Comparison of ENCODE assay signal across 1 cellular context in genomic region chr17:22090263-22090935, GRCh38.
A peak's percentile ranks its signal among the peaks of the same experiment; 100 is the strongest.
TF ChIP-seq lines count a peak whose summit lies in the region.

No MANE protein-coding gene starts in this region.

TF ChIP-seq in K562, 482 proteins besides CTCF, POLR2A, EP300 and RAD21 (continued from another document and continues in another):
- no peak for TF ChIP-seq ELK1 (CRISPR knock-in tag; IDR thresholded peaks at IDR 0.05)
- no peak for TF ChIP-seq YBX1 (IDR thresholded peaks at IDR 0.05)
- TF ChIP-seq SMARCC2 (IDR thresholded peaks at IDR 0.05; ENCODE audit: low read depth): no peak
- TF ChIP-seq BDP1 (IDR thresholded peaks at IDR 0.05; ENCODE audit: insufficient read depth, insufficient read length): no peak
- TF ChIP-seq ZBTB43 (CRISPR knock-in tag; IDR thresholded peaks at IDR 0.05): no peak
- TF ChIP-seq GATAD2A (IDR thresholded peaks at IDR 0.05): no peak
- no peak for TF ChIP-seq TEAD2 (tag; IDR thresholded peaks at IDR 0.05)
- TF ChIP-seq ZNF146 (CRISPR knock-in tag; IDR thresholded peaks at IDR 0.05; ENCODE audit: unreplicated experiment): no peak
- no peak for TF ChIP-seq CHD2 (IDR thresholded peaks at IDR 0.05; ENCODE audit: low read depth, low read length)
- TF ChIP-seq ZC3H8 (IDR thresholded peaks at IDR 0.05): no peak
- no peak for TF ChIP-seq IRF1 (CRISPR knock-in tag; IDR thresholded peaks at IDR 0.05; ENCODE audit: borderline replicate concordance)
- TF ChIP-seq CC2D1A (IDR thresholded peaks at IDR 0.05): 0 out of 2 replicates have a peak, but pooled peaks have one; percentile 40
- TF ChIP-seq HDAC3 (IDR thresholded peaks at IDR 0.05; ENCODE audit: borderline replicate concordance, partially characterized antibody): no peak
- peak; percentile 37; the same call in 1 of the 2 replicates for TF ChIP-seq CTBP1 (IDR thresholded peaks at IDR 0.05; ENCODE audit: borderline replicate concordance)
- TF ChIP-seq ZNF41 (CRISPR knock-in tag; conservative IDR thresholded peaks at IDR 0.05): no peak
- no peak for TF ChIP-seq PRMT5 (CRISPR knock-in tag; IDR thresholded peaks at IDR 0.05)
- no peak for TF ChIP-seq ARID2 (IDR thresholded peaks at IDR 0.05)
- TF ChIP-seq DMBX1 (CRISPR knock-in tag; IDR thresholded peaks at IDR 0.05; ENCODE audit: borderline replicate concordance): no peak
- no peak for TF ChIP-seq SNAPC5 (CRISPR knock-in tag; IDR thresholded peaks at IDR 0.05)
- no peak for TF ChIP-seq STAT6 (CRISPR knock-in tag; IDR thresholded peaks at IDR 0.05)
- TF ChIP-seq HCFC1 (IDR thresholded peaks at IDR 0.05; ENCODE audit: low read depth, low read length): no peak
- TF ChIP-seq NR3C1 (CRISPR knock-in tag; IDR thresholded peaks at IDR 0.05): no peak
- no peak for TF ChIP-seq ELF2 (CRISPR knock-in tag; IDR thresholded peaks at IDR 0.05)
- TF ChIP-seq E2F1 (CRISPR knock-in tag; IDR thresholded peaks at IDR 0.05): no peak
- no peak for TF ChIP-seq ZNF311 (CRISPR knock-in tag; IDR thresholded peaks at IDR 0.05)
- TF ChIP-seq USF2 (CRISPR knock-in tag; IDR thresholded peaks at IDR 0.05): no peak
- TF ChIP-seq DACH1 (IDR thresholded peaks at IDR 0.05; ENCODE audit: partially characterized antibody): no peak
- no peak for TF ChIP-seq TRIM25 (IDR thresholded peaks at IDR 0.05; ENCODE audit: borderline replicate concordance)
- TF ChIP-seq NFRKB (IDR thresholded peaks at IDR 0.05; ENCODE audit: low read depth): peak; percentile 90; the same call in 1 of the 2 replicates
- TF ChIP-seq ZZZ3 (IDR thresholded peaks at IDR 0.05): no peak
- no peak for TF ChIP-seq CBFA2T2 (conservative IDR thresholded peaks at IDR 0.05)
- no peak for TF ChIP-seq MIER1 (IDR thresholded peaks at IDR 0.05; ENCODE audit: low read depth)
- no peak for TF ChIP-seq EWSR1 (IDR thresholded peaks at IDR 0.05; ENCODE audit: borderline replicate concordance, low read depth, partially characterized antibody)
- TF ChIP-seq HNRNPL (IDR thresholded peaks at IDR 0.05; ENCODE audit: low read depth, low read length): no peak
- TF ChIP-seq ZNF197 (CRISPR knock-in tag; IDR thresholded peaks at IDR 0.05; ENCODE audit: low read depth): no peak
- TF ChIP-seq XRCC5 (IDR thresholded peaks at IDR 0.05; ENCODE audit: low read depth, low read length): no peak
- no peak for TF ChIP-seq ZNF766 (CRISPR knock-in tag; conservative IDR thresholded peaks at IDR 0.05)
- no peak for TF ChIP-seq NFATC3 (IDR thresholded peaks at IDR 0.05)
- TF ChIP-seq SREBF1 (IDR thresholded peaks at IDR 0.05; ENCODE audit: borderline replicate concordance, low read depth, low read length): no peak
- no peak for TF ChIP-seq HDGF (IDR thresholded peaks at IDR 0.05)
- TF ChIP-seq IRF2 (CRISPR knock-in tag; IDR thresholded peaks at IDR 0.05): no peak
- TF ChIP-seq ZNF133 (CRISPR knock-in tag; IDR thresholded peaks at IDR 0.05): no peak
- TF ChIP-seq NCOA6 (IDR thresholded peaks at IDR 0.05): no peak
- no peak for TF ChIP-seq CHAMP1 (IDR thresholded peaks at IDR 0.05)
- TF ChIP-seq SETDB1 (IDR thresholded peaks at IDR 0.05; ENCODE audit: low read length): no peak
- no peak for TF ChIP-seq HNRNPK (IDR thresholded peaks at IDR 0.05; ENCODE audit: low read depth, low read length, poor library complexity, severe bottlenecking)
- peak; percentile 98 for TF ChIP-seq POLR2AphosphoS5 (IDR thresholded peaks at IDR 0.05; ENCODE audit: control insufficient read depth, insufficient read depth, low read depth, low read length)
- no peak for TF ChIP-seq ZNF239 (CRISPR knock-in tag; IDR thresholded peaks at IDR 0.05)
- TF ChIP-seq CREM (IDR thresholded peaks at IDR 0.05; ENCODE audit: low read depth): peak; percentile 39
- TF ChIP-seq AFF1 (IDR thresholded peaks at IDR 0.05; ENCODE audit: low read depth in 1 of 2, partially characterized antibody in 2 of 2): no peak
- no peak for TF ChIP-seq CREBBP (IDR thresholded peaks at IDR 0.05; ENCODE audit: low read depth, low read length)
- TF ChIP-seq ZNF253 (CRISPR knock-in tag; conservative IDR thresholded peaks at IDR 0.05): no peak
- TF ChIP-seq ZNF140 (CRISPR knock-in tag; IDR thresholded peaks at IDR 0.05): no peak
- TF ChIP-seq PHF21A (IDR thresholded peaks at IDR 0.05; ENCODE audit: borderline replicate concordance, low read depth): no peak
- TF ChIP-seq SP1 (CRISPR knock-in tag; IDR thresholded peaks at IDR 0.05): no peak
- TF ChIP-seq SMAD3 (CRISPR knock-in tag; conservative IDR thresholded peaks at IDR 0.05): no peak
- no peak for TF ChIP-seq ZBTB7A (IDR thresholded peaks at IDR 0.05; ENCODE audit: borderline replicate concordance, control insufficient read depth, low read depth, low read length)
- TF ChIP-seq HDAC2 (IDR thresholded peaks at IDR 0.05): no peak
- TF ChIP-seq L3MBTL2 (IDR thresholded peaks at IDR 0.05): 0 out of 2 replicates have a peak, but pooled peaks have one; percentile 37
- no peak for TF ChIP-seq MEIS2 (IDR thresholded peaks at IDR 0.05; ENCODE audit: partially characterized antibody)
